17 cellular contexts compared by ENCODE assay signal in genomic region chr15:60656041-60656440, GRCh38.
DNase-seq lines count a peak whose midpoint lies in the region; ATAC-seq, FAIRE-seq and TF ChIP-seq lines count a peak whose summit lies in the region.
"Had no signal": no experiment of that assay in that cellular context is flagged by ENCODE, and none has a peak within 500 bp of the region (broad histone marks: within the 10 kb centered on the region; RNA-seq: fewer than 3 reads in every experiment).

No MANE protein-coding gene starts in this region.

- no peak for TF ChIP-seq EP300 in H1 (IDR thresholded peaks at IDR 0.05; ENCODE audit: borderline replicate concordance in 1 of 2, low read depth in 2 of 2, low read length in 2 of 2)

- CTCF ChIA-PET in H1 (lab: Charles Lee; ENCODE audit: partially characterized antibody): interaction anchor here (1.2 kb wide), 1 partner anchor 260 kb away, joined by 3 read pairs; no protein-coding TSS in a partner anchor

- no peak overlapping the region for H2BK12ac ChIP-seq in H1 (ENCODE audit: low read depth, low read length)

- no peak for TF ChIP-seq RAD21 in H1 (IDR thresholded peaks at IDR 0.05 in 1 of 2, conservative IDR thresholded peaks at IDR 0.05 in 1 of 2; ENCODE audit: low read depth in 2 of 2, low read length in 2 of 2)

- POLR2A ChIA-PET in H1 (lab: Charles Lee; ENCODE audit: partially characterized antibody): no interaction called here

- no peak for ATAC-seq in natural killer cell treated with Interleukin-12 subunit alpha and Interleukin-12 subunit beta and Interleukin-15 and Interleukin-18, amount 100 ng/mL, for 72 hours
- ATAC-seq in natural killer cell (no peak), T-helper 17 cell (no peak), Right ventricle myocardium superior (ENCODE audit: poor library complexity) (no peak)
- ATAC-seq: HCT116 had no signal

- no peak overlapping the region for H3K4ac ChIP-seq in H1 (replicated peaks; ENCODE audit: insufficient read length, low read depth, low read length)

- 74% methylated on average over 5 of the region's 5 CpGs; no CpG with 5 or more reads in 1 of the 2 experiments for WGBS in H1 (ENCODE audit: extremely low coverage in 1 of 2, insufficient coverage in 1 of 2, insufficient read length in 1 of 2, insufficient replicate concordance in 2 of 2, low coverage in 1 of 2, low lambda C conversion rate in 2 of 2, missing lambda C conversion rate in 1 of 2), 2 experiments

- H3K27ac ChIP-seq in H1 (ENCODE audit: low read depth, low read length): no peak overlapping the region
- no peak overlapping the region for H3K27ac ChIP-seq in substantia nigra (ENCODE audit: low read depth, low read length, poor library complexity, severe bottlenecking)

- no peaks in the 10 kb centered on the region; the same call in 1 of the 2 replicates for H3K23me2 ChIP-seq in H1 (ENCODE audit: low read depth, low read length)

- no peak overlapping the region for H2BK5ac ChIP-seq in H1 (ENCODE audit: low read depth, low read length)

- TF ChIP-seq POLR2A in H1 (IDR thresholded peaks at IDR 0.05; ENCODE audit: control extremely low read depth in 1 of 2, low read depth in 2 of 2, low read length in 2 of 2): no peak

- H2BK15ac ChIP-seq in H1 (ENCODE audit: low read length): no peak overlapping the region

- no peak overlapping the region for H3K4me2 ChIP-seq in H1 (ENCODE audit: insufficient read depth in 1 of 2, low read depth in 2 of 2, low read length in 2 of 2)

- FAIRE-seq in H1 (lab: Jason Lieb, UNC): no peak
- FAIRE-seq: H54 had no signal

- no peaks in the 10 kb centered on the region for H3K79me2 ChIP-seq in H1 (ENCODE audit: control insufficient read depth in 1 of 2, insufficient read depth in 2 of 2, low read length in 2 of 2)

- no peak overlapping the region for H2AK5ac ChIP-seq in H1 (ENCODE audit: low read depth, low read length)

- no peak for DNase-seq in natural killer cell treated with Interleukin-12 subunit alpha and Interleukin-12 subunit beta and Interleukin-15 and Interleukin-18, amount 100 ng/mL, for 72 hours (ENCODE audit: low spot score)
- no peak for DNase-seq in natural killer cell
- no peak for DNase-seq in T-helper 17 cell
- DNase-seq in H1 (ENCODE audit: low read depth in 1 of 2, low spot score in 2 of 2): no peak
- DNase-seq in T-helper 2 cell: no peak
- DNase-seq in substantia nigra (lab: John Stamatoyannopoulos, UW): no peak
- no peak for DNase-seq in Right ventricle myocardium superior
- no peak for DNase-seq in RPMI8226
- DNase-seq: ACHN; Caco-2; CD8-positive, alpha-beta memory T cell; DND-41; GDM1; IMR-90 had no signal

- H3K9me3 ChIP-seq in T-helper 17 cell (ENCODE audit: control insufficient read depth, low read length, poor library complexity, severe bottlenecking) (no peaks in the 10 kb centered on the region), H1 (ENCODE audit: insufficient read depth in 2 of 2, low read depth in 1 of 2, low read length in 1 of 2) (no peaks in the 10 kb centered on the region)
- H3K9me3 ChIP-seq: Caco-2 had no signal

- no peaks in the 10 kb centered on the region for H3K36me3 ChIP-seq in H1 (ENCODE audit: control insufficient read depth in 2 of 4, insufficient read depth in 4 of 4, low read length in 3 of 4)

- H3K27ac Mint-ChIP-seq in natural killer cell treated with Interleukin-12 subunit alpha and Interleukin-12 subunit beta and Interleukin-15 and Interleukin-18, amount 100 ng/mL, for 72 hours: peak overlapping the region in 1 of 2 donors; percentile 81
- H3K27ac Mint-ChIP-seq in natural killer cell (peak overlapping the region in 1 of 2 donors; percentile 34), T-helper 17 cell (peak overlapping the region; percentile 83)
- H3K27ac Mint-ChIP-seq: CD14-positive monocyte had no signal

- H3K9me3 Mint-ChIP-seq in natural killer cell treated with Interleukin-12 subunit alpha and Interleukin-12 subunit beta and Interleukin-15 and Interleukin-18, amount 100 ng/mL, for 72 hours: no peaks in the 10 kb centered on the region
- H3K9me3 Mint-ChIP-seq in natural killer cell: no peaks in the 10 kb centered on the region
- H3K9me3 Mint-ChIP-seq: CD14-positive monocyte; CD8-positive, alpha-beta memory T cell had no signal

- peak overlapping the region; percentile 1 for H3K4me3 Mint-ChIP-seq in natural killer cell treated with Interleukin-12 subunit alpha and Interleukin-12 subunit beta and Interleukin-15 and Interleukin-18, amount 100 ng/mL, for 72 hours
- no peak overlapping the region for H3K4me3 Mint-ChIP-seq in natural killer cell
- H3K4me3 Mint-ChIP-seq in T-helper 17 cell: no peak overlapping the region
- H3K4me3 Mint-ChIP-seq: CD8-positive, alpha-beta memory T cell had no signal

- H3K27me3 Mint-ChIP-seq in natural killer cell treated with Interleukin-12 subunit alpha and Interleukin-12 subunit beta and Interleukin-15 and Interleukin-18, amount 100 ng/mL, for 72 hours: no peaks in the 10 kb centered on the region
- H3K27me3 Mint-ChIP-seq in natural killer cell (ENCODE audit: low read depth in 2 of 2): no peaks in the 10 kb centered on the region
- no peaks in the 10 kb centered on the region for H3K27me3 Mint-ChIP-seq in T-helper 17 cell
- H3K27me3 Mint-ChIP-seq: CD8-positive, alpha-beta memory T cell had no signal

- H3K18ac ChIP-seq in H1 (ENCODE audit: extremely low read depth, low read length): peak overlapping the region; percentile 20; the same call in 1 of the 2 replicates

- peaks cover 0 to 28% (median 7%) of the 10 kb centered on the region in 4 experiments; a peak in 5 of 7 replicates for H3K4me1 ChIP-seq in H1 (replicated peaks in 1 of 4; ENCODE audit: control insufficient read depth in 3 of 4, insufficient read depth in 4 of 4, low read length in 3 of 4)
- H3K4me1 ChIP-seq: Caco-2 had no signal

- no peak overlapping the region for H4K8ac ChIP-seq in H1 (ENCODE audit: extremely low read depth, insufficient read depth, low read length)

- H4K91ac ChIP-seq in H1 (replicated peaks; ENCODE audit: insufficient read length, low read length): no peak overlapping the region

- H3K4me1 Mint-ChIP-seq in natural killer cell treated with Interleukin-12 subunit alpha and Interleukin-12 subunit beta and Interleukin-15 and Interleukin-18, amount 100 ng/mL, for 72 hours (ENCODE audit: low read depth in 2 of 2): peaks cover 43 to 46% of the 10 kb centered on the region in 2 donors
- peaks cover 25 to 27% of the 10 kb centered on the region in 2 donors for H3K4me1 Mint-ChIP-seq in natural killer cell
- H3K4me1 Mint-ChIP-seq in T-helper 17 cell: peaks cover 47% of the 10 kb centered on the region

- H4K5ac ChIP-seq in H1 (ENCODE audit: insufficient read length, low read depth, low read length): no peak overlapping the region

- H3K36me3 Mint-ChIP-seq in natural killer cell treated with Interleukin-12 subunit alpha and Interleukin-12 subunit beta and Interleukin-15 and Interleukin-18, amount 100 ng/mL, for 72 hours: no peaks in the 10 kb centered on the region
- H3K36me3 Mint-ChIP-seq in natural killer cell (no peaks in the 10 kb centered on the region), T-helper 17 cell (ENCODE audit: low read depth) (no peaks in the 10 kb centered on the region)
- H3K36me3 Mint-ChIP-seq: CD14-positive monocyte had no signal

- H3K9ac ChIP-seq in H1 (replicated peaks in 1 of 4; ENCODE audit: extremely low read depth in 1 of 4, low read depth in 3 of 4, low read length in 3 of 4): no peak overlapping the region

- H3K79me1 ChIP-seq in H1 (ENCODE audit: low read depth, low read length): no peaks in the 10 kb centered on the region

- no peaks in the 10 kb centered on the region for H4K20me1 ChIP-seq in H1 (replicated peaks in 1 of 2; ENCODE audit: control insufficient read depth in 1 of 2, insufficient read depth in 2 of 2, low read length in 2 of 2)

- no peak overlapping the region for H2BK20ac ChIP-seq in H1 (ENCODE audit: low read length)

- no peak for TF ChIP-seq CTCF in natural killer cell (IDR thresholded peaks at IDR 0.05)
- TF ChIP-seq CTCF in H1 (IDR thresholded peaks at IDR 0.05; ENCODE audit: control extremely low read depth in 1 of 3, insufficient read depth in 1 of 3, low read depth in 1 of 3, low read length in 3 of 3): no peak

- H3K14ac ChIP-seq in H1 (ENCODE audit: insufficient read length): no peak overlapping the region

- intact Hi-C loops in natural killer cell (cut with micrococcal nuclease): no loop called here
- intact Hi-C loops in Right ventricle myocardium superior (cut with DNase I): no loop called here

- no peak overlapping the region for H3K56ac ChIP-seq in H1 (replicated peaks; ENCODE audit: insufficient read length, low read depth, low read length)

- H2AFZ ChIP-seq in H1 (ENCODE audit: low read length): no peak overlapping the region

- H3K4me3 ChIP-seq in H1 (ENCODE audit: extremely low read depth in 1 of 4, insufficient read depth in 2 of 4, low read depth in 3 of 4, low read length in 4 of 4): no peak overlapping the region

- no peaks in the 10 kb centered on the region for H3K27me3 ChIP-seq in H1 (replicated peaks in 1 of 4; ENCODE audit: control insufficient read depth in 3 of 4, extremely low read depth in 1 of 4, insufficient read depth in 3 of 4, low read length in 3 of 4)

- no peak overlapping the region for H3K23ac ChIP-seq in H1 (ENCODE audit: insufficient read length)

- H2BK120ac ChIP-seq in H1 (replicated peaks; ENCODE audit: low read depth, low read length): no peak overlapping the region

TF ChIP-seq in H1, 55 proteins besides CTCF, POLR2A, EP300 and RAD21 (continues in another document):
- no peak for TF ChIP-seq RBBP5 (IDR thresholded peaks at IDR 0.05; ENCODE audit: borderline replicate concordance, low read depth, low read length)
- TF ChIP-seq CHD1 (IDR thresholded peaks at IDR 0.05; ENCODE audit: low read depth, low read length): no peak
- TF ChIP-seq POU5F1 (IDR thresholded peaks at IDR 0.05; ENCODE audit: low read depth, low read length): no peak
- no peak for TF ChIP-seq ASH2L (IDR thresholded peaks at IDR 0.05; ENCODE audit: low read length)
- no peak for TF ChIP-seq BCL11A (IDR thresholded peaks at IDR 0.05; ENCODE audit: low read depth in 2 of 2, low read length in 2 of 2)
- no peak for TF ChIP-seq PHF8 (conservative IDR thresholded peaks at IDR 0.05; ENCODE audit: low read depth, low read length)
- no peak for TF ChIP-seq GTF2F1 (IDR thresholded peaks at IDR 0.05; ENCODE audit: borderline replicate concordance, low read depth, low read length)
- TF ChIP-seq TAF1 (IDR thresholded peaks at IDR 0.05; ENCODE audit: low read depth, low read length): no peak
- no peak for TF ChIP-seq ZNF274 (IDR thresholded peaks at IDR 0.05; ENCODE audit: borderline replicate concordance, extremely low read depth, low read length)
- no peak for TF ChIP-seq SAP30 (IDR thresholded peaks at IDR 0.05; ENCODE audit: insufficient read depth, insufficient replicate concordance, low read length)
- no peak for TF ChIP-seq EGR1 (IDR thresholded peaks at IDR 0.05; ENCODE audit: borderline replicate concordance, low read depth, low read length)
